ENCODE assay signal across 1 cellular context in genomic region chr22:37658133-37659065, GRCh38.
A peak's percentile ranks its signal among the peaks of the same experiment; 100 is the strongest.
TF ChIP-seq lines count a peak whose summit lies in the region.

TSS of gene PDXP (plus strand) at chr22:37658723. CDS start at chr22:37658783, 60 bp downstream.

TF ChIP-seq in GM12878, 131 proteins besides CTCF, POLR2A, EP300 and RAD21 (continued from another document and continues in another):
- TF ChIP-seq CUX1 (IDR thresholded peaks at IDR 0.05; ENCODE audit: insufficient replicate concordance, low read depth, low read length): no peak
- TF ChIP-seq RELB (IDR thresholded peaks at IDR 0.05; ENCODE audit: low read depth): peak; percentile 24; the same call in 1 of the 2 replicates
- TF ChIP-seq ZNF217 (IDR thresholded peaks at IDR 0.05): peak; percentile 68; the same call in 1 of the 2 replicates
- no peak for TF ChIP-seq NFIC (IDR thresholded peaks at IDR 0.05; ENCODE audit: low read depth, low read length)
- no peak for TF ChIP-seq ZNF274 (IDR thresholded peaks at IDR 0.05; ENCODE audit: insufficient read depth, insufficient read length)
- no peak for TF ChIP-seq SUZ12 (IDR thresholded peaks at IDR 0.05; ENCODE audit: unreplicated experiment)
- TF ChIP-seq ZBTB11 (CRISPR knock-in tag; IDR thresholded peaks at IDR 0.05): no peak
- peak; percentile 69 for TF ChIP-seq MXI1 (IDR thresholded peaks at IDR 0.05; ENCODE audit: low read depth, low read length)
- TF ChIP-seq IKZF1 (conservative IDR thresholded peaks at IDR 0.05): peak; percentile 61
- TF ChIP-seq SMC3 (IDR thresholded peaks at IDR 0.05; ENCODE audit: borderline replicate concordance, low read length): no peak
- TF ChIP-seq MEF2B (IDR thresholded peaks at IDR 0.05; ENCODE audit: partially characterized antibody, poor library complexity, severe bottlenecking): peak; percentile 94
- no peak for TF ChIP-seq BMI1 (IDR thresholded peaks at IDR 0.05; ENCODE audit: borderline replicate concordance)
- no peak for TF ChIP-seq E2F8 (IDR thresholded peaks at IDR 0.05; ENCODE audit: low read depth, partially characterized antibody)
- peak; percentile 55 for TF ChIP-seq KLF5 (IDR thresholded peaks at IDR 0.05; ENCODE audit: partially characterized antibody)
- TF ChIP-seq CHD4 (IDR thresholded peaks at IDR 0.05): no peak
- TF ChIP-seq IRF5 (IDR thresholded peaks at IDR 0.05; ENCODE audit: borderline replicate concordance): no peak
- peak; percentile 88 for TF ChIP-seq FOS (IDR thresholded peaks at IDR 0.05; ENCODE audit: borderline replicate concordance, extremely low read depth, insufficient read length)
- no peak for TF ChIP-seq TARDBP (IDR thresholded peaks at IDR 0.05; ENCODE audit: borderline replicate concordance)
- no peak for TF ChIP-seq CBX5 (IDR thresholded peaks at IDR 0.05; ENCODE audit: low read depth)
- TF ChIP-seq ZNF24 (IDR thresholded peaks at IDR 0.05): no peak
- TF ChIP-seq CEBPB (IDR thresholded peaks at IDR 0.05; ENCODE audit: borderline replicate concordance in 1 of 2, low read depth in 2 of 2, low read length in 2 of 2): peak in 1 of 2 experiments; percentile 80; a peak in 1 of 4 replicates
- TF ChIP-seq NKRF (conservative IDR thresholded peaks at IDR 0.05): peak; percentile 95
- no peak for TF ChIP-seq FOXK2 (IDR thresholded peaks at IDR 0.05)
- TF ChIP-seq POLR2AphosphoS2 (IDR thresholded peaks at IDR 0.05; ENCODE audit: low read depth, low read length): no peak
- TF ChIP-seq TAF1 (IDR thresholded peaks at IDR 0.05; ENCODE audit: borderline replicate concordance, low read depth, low read length): peak; percentile 49; the same call in 1 of the 2 replicates
- no peak for TF ChIP-seq ATF3 (IDR thresholded peaks at IDR 0.05; ENCODE audit: borderline replicate concordance, extremely low read depth, low read depth, low read length)
- peak; percentile 74 for TF ChIP-seq ZNF687 (IDR thresholded peaks at IDR 0.05)
- no peak for TF ChIP-seq MYB (IDR thresholded peaks at IDR 0.05; ENCODE audit: borderline replicate concordance, low read depth, low read length)
- TF ChIP-seq BACH1 (IDR thresholded peaks at IDR 0.05; ENCODE audit: borderline replicate concordance): peak; percentile 87
